ENCODE assay signal across 1 cellular context in genomic region chr5:131375351-131375750, GRCh38.
TF ChIP-seq lines count a peak whose summit lies in the region.

No MANE protein-coding gene starts in this region.

TF ChIP-seq in WTC11, 78 proteins besides CTCF, POLR2A, EP300 and RAD21 (continued from another document):
- TF ChIP-seq FOXP4 (CRISPR knock-in tag; IDR thresholded peaks at IDR 0.05) (no peak), ZNF317 (CRISPR knock-in tag; IDR thresholded peaks at IDR 0.05; ENCODE audit: borderline replicate concordance, low read depth) (no peak)
